In the genomic region with DNA sequence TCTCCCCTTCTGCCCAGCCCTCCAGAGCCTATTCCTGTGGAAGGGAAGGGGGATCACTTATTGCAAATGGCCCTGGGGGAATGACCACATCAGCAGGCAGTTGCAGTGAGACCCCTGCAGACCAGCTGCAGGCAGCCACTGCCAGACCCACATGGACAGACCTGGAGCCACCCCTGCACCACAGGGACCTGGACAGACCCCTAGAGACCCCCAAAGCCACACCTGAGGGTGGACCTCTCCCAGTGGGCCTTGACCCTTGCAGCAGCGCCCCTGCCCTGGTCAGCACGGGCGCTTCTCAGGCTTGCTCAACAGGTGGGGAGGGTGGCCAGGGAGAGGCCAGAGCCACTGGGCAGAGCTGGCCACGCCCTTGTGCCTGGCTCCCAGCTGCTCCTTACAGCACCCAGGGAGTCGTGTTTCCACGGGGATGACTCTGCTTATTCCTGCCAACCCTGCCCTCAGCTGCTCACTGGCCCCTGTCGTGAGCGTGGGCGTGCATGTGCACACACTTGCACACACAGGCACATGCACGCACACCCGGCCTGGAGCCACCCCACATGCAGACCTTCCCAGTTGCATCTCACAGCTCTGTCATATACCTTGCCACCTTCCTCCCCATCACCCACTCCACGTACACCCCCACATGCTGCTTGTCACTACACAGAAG, we compare ENCODE assay signal across 12 cellular contexts. TPM values are rescaled to one million over a fixed set of nuclear protein-coding genes. Genes with fewer than 3 reads are reported as not detected.
A peak's percentile ranks its signal among the peaks of the same experiment; 100 is the strongest.
DNase-seq lines count a peak whose midpoint lies in the region; ATAC-seq and TF ChIP-seq lines count a peak whose summit lies in the region.
"Had no signal": no experiment of that assay in that cellular context is flagged by ENCODE, and none has a peak within 500 bp of the region (broad histone marks: within the 10 kb centered on the region; RNA-seq: fewer than 3 reads in every experiment).

No MANE protein-coding gene starts in this region.

- TF ChIP-seq CTCF in mesothelial cell of epicardium (IDR thresholded peaks at IDR 0.05; ENCODE audit: unreplicated experiment), result no peak

- no peak overlapping the region for H3K4me3 ChIP-seq in SJCRH30
- H3K4me3 ChIP-seq: thoracic aorta had no signal

- no peak for ATAC-seq in GM21390 (IDR thresholded peaks at IDR 0.05; ENCODE audit: unreplicated experiment)

- no peaks in the 10 kb centered on the region for H3K4me1 Mint-ChIP-seq in mesothelial cell of epicardium

- H3K27me3 ChIP-seq in SJCRH30, result no peaks in the 10 kb centered on the region
- H3K27me3 ChIP-seq: neutrophil had no signal

- H3K9me3 Mint-ChIP-seq in mesothelial cell of epicardium, result no peaks in the 10 kb centered on the region

- H3K27ac ChIP-seq in SJCRH30, result peak overlapping the region; percentile 51
- H3K27ac ChIP-seq: neutrophil, thoracic aorta had no signal

- H3K27ac Mint-ChIP-seq in mesothelial cell of epicardium, result no peak overlapping the region

- H3K27me3 Mint-ChIP-seq in mesothelial cell of epicardium (ENCODE audit: low read depth), result peaks cover 8% of the 10 kb centered on the region

- DNase-seq in AG08396 (ENCODE audit: low spot score) (peak; percentile 49), H4 (ENCODE audit: low spot score) (peak; percentile 67), SJCRH30 (peak; percentile 57 to 58), left kidney (ENCODE audit: low read depth, low spot score) (peak; percentile 27), NCI-H2081 (lab: John Stamatoyannopoulos, UW) (no peak), mesothelial cell of epicardium (ENCODE audit: low spot score in 2 of 2, unreplicated experiment in 2 of 2) (no peak), OCI-M1 (lab: John Stamatoyannopoulos, UW) (no peak)
- DNase-seq: activated naive CD4-positive, alpha-beta T cell treated with anti-CD3 and anti-CD28 coated beads, Interleukin-2, amount 50 U/mL, for 16 hours; effector CD4-positive, alpha-beta T cell had no signal

- H3K4me1 ChIP-seq in SJCRH30, result peaks cover 14% of the 10 kb centered on the region

- H3K9me3 ChIP-seq in SJCRH30 (replicated peaks), result no peaks in the 10 kb centered on the region
- H3K9me3 ChIP-seq: neutrophil, thoracic aorta had no signal

- no peaks in the 10 kb centered on the region for H3K36me3 Mint-ChIP-seq in mesothelial cell of epicardium

- peaks cover 11% of the 10 kb centered on the region; the same call in 1 of the 2 replicates for H3K36me3 ChIP-seq in SJCRH30
- H3K36me3 ChIP-seq: neutrophil, thoracic aorta had no signal

- no peak overlapping the region for H3K4me3 Mint-ChIP-seq in mesothelial cell of epicardium

RNA-seq across cellular contexts. Expression of a gene that starts 1.3 kb away (rescaled TPM):
- total RNA-seq in H4 (2014; rRNA removed; shearing (Covaris generic)), result 0.02 TPM in 2 replicates
- 12.4 and 14.3 TPM in 2 replicates for total RNA-seq in SJCRH30 (2014; rRNA removed; shearing (Covaris generic))
- 0.14 to 0.60 TPM (median 0.51 TPM) in 3 replicates for total RNA-seq in mesothelial cell of epicardium

RNA-seq across cellular contexts. Expression of a gene that starts 24.1 kb away (rescaled TPM):
- total RNA-seq in H4 (2014; rRNA removed; shearing (Covaris generic)), result 0.27 and 2.3 TPM in 2 replicates
- total RNA-seq in SJCRH30 (2014; rRNA removed; shearing (Covaris generic)), result 0.12 TPM in 1 of 2 replicates, not detected in the other
- total RNA-seq in mesothelial cell of epicardium, result 1.9 to 2.0 TPM (median 2.0 TPM) in 3 replicates
- total RNA-seq: thoracic aorta had no signal

RNA-seq across cellular contexts. Expression of a gene that starts 41.9 kb away (rescaled TPM):
- 1.1 TPM in 1 of 2 replicates, not detected in the other for total RNA-seq in H4 (2014; rRNA removed; shearing (Covaris generic))
- 0.48 and 1.2 TPM in 2 replicates for total RNA-seq in SJCRH30 (2014; rRNA removed; shearing (Covaris generic))
- total RNA-seq in mesothelial cell of epicardium, result not detected in 3 replicates

RNA-seq across cellular contexts. Expression of a gene that starts 46.4 kb away (rescaled TPM):
- 0.14 TPM in 1 of 2 replicates, not detected in the other for total RNA-seq in H4 (2014; rRNA removed; shearing (Covaris generic))
- total RNA-seq in SJCRH30 (2014; rRNA removed; shearing (Covaris generic)), result 0.33 and 0.43 TPM in 2 replicates
- total RNA-seq in mesothelial cell of epicardium, result 0.22 TPM in 1 of 3 replicates, not detected in the others

RNA-seq across cellular contexts. Expression of a gene that starts 55.4 kb away (rescaled TPM):
- total RNA-seq in H4 (2014; rRNA removed; shearing (Covaris generic)), result not detected in 2 replicates
- total RNA-seq in SJCRH30 (2014; rRNA removed; shearing (Covaris generic)), result not detected in 2 replicates
- total RNA-seq in mesothelial cell of epicardium, result not detected in 3 replicates
- total RNA-seq: thoracic aorta had no signal

Comparison
In these comparisons a context has a peak if more than half of its experiments do, and no peak if none do; other contexts are left out.
1. DNase-seq: peak in AG08396 (single experiment), H4 (single experiment), SJCRH30 (2 of 2) and left kidney (single experiment); none in NCI-H2081 (0 of 2), mesothelial cell of epicardium (0 of 2) and OCI-M1 (single experiment).